14 cellular contexts compared by ENCODE assay signal in the genomic region with DNA sequence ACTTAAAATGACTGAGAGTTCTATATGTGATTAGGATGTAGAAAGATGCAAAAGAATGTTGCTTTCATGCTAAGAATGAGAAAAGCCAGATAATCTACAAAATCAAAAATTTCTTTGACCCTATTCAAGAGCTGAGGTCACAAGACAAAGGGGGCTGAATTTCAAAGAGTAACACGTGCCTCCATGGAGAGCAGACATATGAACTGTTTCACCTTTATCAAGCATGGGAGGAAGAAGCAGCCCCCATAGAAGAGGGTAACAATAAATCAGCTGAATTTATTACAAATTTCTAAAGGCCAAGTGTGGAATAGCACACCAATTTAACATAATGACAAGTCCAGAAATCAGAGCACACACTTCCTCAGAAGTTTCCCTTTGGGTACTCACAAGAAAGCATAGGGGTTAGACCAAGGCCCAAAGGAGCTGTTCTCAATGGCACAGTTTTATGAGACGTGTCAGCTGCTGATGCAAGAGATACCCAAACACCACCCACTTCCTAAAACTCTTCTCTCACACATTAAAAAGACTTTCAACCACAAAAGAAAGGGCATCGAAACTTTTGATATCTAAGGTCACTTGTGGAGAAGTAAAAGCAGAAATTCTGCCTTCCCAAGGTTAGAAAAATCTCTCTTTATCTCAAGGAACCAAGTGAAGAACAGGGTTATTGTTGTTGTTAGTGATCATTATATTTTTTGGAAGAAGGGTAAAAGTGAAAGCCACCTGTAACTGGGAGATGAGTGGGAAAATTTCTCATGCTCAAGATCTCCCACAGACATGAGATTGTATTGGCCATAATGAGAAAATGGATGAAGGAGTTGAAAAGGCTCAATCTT.
A peak's percentile ranks its signal among the peaks of the same experiment; 100 is the strongest.
DNase-seq lines count a peak whose midpoint lies in the region; ATAC-seq and TF ChIP-seq lines count a peak whose summit lies in the region.
"Had no signal": no experiment of that assay in that cellular context is flagged by ENCODE, and none has a peak within 500 bp of the region (broad histone marks: within the 10 kb centered on the region; RNA-seq: fewer than 3 reads in every experiment).

No MANE protein-coding gene starts in this region.

- peaks cover 3% of the 10 kb centered on the region for H3K4me1 ChIP-seq in mammary epithelial cell (ENCODE audit: insufficient read depth, low read length)

- H4K20me1 ChIP-seq in mammary epithelial cell (ENCODE audit: insufficient read depth, low read length), result no peaks in the 10 kb centered on the region

- H3K4me3 Mint-ChIP-seq in stimulated activated memory B cell treated with anti-CD40 and anti-IgM and Interleukin-4, amounts not matched to agents 10 μg/mL and 1 μg/mL and 100 μg/mL, for 72 hours, result no peak overlapping the region
- H3K4me3 Mint-ChIP-seq: activated naive CD4-positive, alpha-beta T cell treated with anti-CD3 and anti-CD28 coated beads, Interleukin-2, amount 50 U/mL, for 24 hours; CD4-positive, alpha-beta memory T cell; stimulated activated effector memory CD8-positive, alpha-beta T cell treated with anti-CD3 and anti-CD28 coated beads, Interleukin-12 subunit alpha, Interleukin-12 subunit beta, amount 100 ng/mL, for 72 hours; T-helper 1 cell treated with Interleukin-12 subunit alpha and Interleukin-12 subunit beta and Interleukin-4 antibody, amounts not matched to agents 30 μg/mL and 1 μg/mL, for 36 hours had no signal

- no peaks in the 10 kb centered on the region for H3K36me3 Mint-ChIP-seq in stimulated activated memory B cell treated with anti-CD40 and anti-IgM and Interleukin-4, amounts not matched to agents 10 μg/mL and 1 μg/mL and 100 μg/mL, for 72 hours
- H3K36me3 Mint-ChIP-seq: activated naive CD4-positive, alpha-beta T cell treated with anti-CD3 and anti-CD28 coated beads, Interleukin-2, amount 50 U/mL, for 24 hours; stimulated activated effector memory CD8-positive, alpha-beta T cell treated with anti-CD3 and anti-CD28 coated beads, Interleukin-12 subunit alpha, Interleukin-12 subunit beta, amount 100 ng/mL, for 72 hours had no signal

- no peak for TF ChIP-seq CTCF in mammary epithelial cell (conservative IDR thresholded peaks at IDR 0.05 in 1 of 2, IDR thresholded peaks at IDR 0.05 in 1 of 2; ENCODE audit: extremely low read depth in 1 of 2, insufficient read depth in 1 of 2, low read depth in 1 of 2, low read length in 2 of 2)

- intact Hi-C loops in mammary epithelial cell (cut with micrococcal nuclease), result no loop called here

- no peaks in the 10 kb centered on the region for H3K27me3 Mint-ChIP-seq in stimulated activated memory B cell treated with anti-CD40 and anti-IgM and Interleukin-4, amounts not matched to agents 10 μg/mL and 1 μg/mL and 100 μg/mL, for 72 hours
- H3K27me3 Mint-ChIP-seq: activated naive CD4-positive, alpha-beta T cell treated with anti-CD3 and anti-CD28 coated beads, Interleukin-2, amount 50 U/mL, for 24 hours; CD4-positive, alpha-beta memory T cell had no signal

- H3K4me3 ChIP-seq in mammary epithelial cell (replicated peaks in 1 of 3; ENCODE audit: insufficient read depth in 1 of 3, low read depth in 2 of 3, low read length in 3 of 3), result no peak overlapping the region

- 58% methylated on average over 3 of the region's 3 CpGs for WGBS in mammary epithelial cell (ENCODE audit: low coverage, missing lambda C conversion rate)

- no peak overlapping the region for H3K27ac Mint-ChIP-seq in stimulated activated memory B cell treated with anti-CD40 and anti-IgM and Interleukin-4, amounts not matched to agents 10 μg/mL and 1 μg/mL and 100 μg/mL, for 72 hours
- H3K27ac Mint-ChIP-seq: activated naive CD4-positive, alpha-beta T cell treated with anti-CD3 and anti-CD28 coated beads, Interleukin-2, amount 50 U/mL, for 24 hours; CD4-positive, alpha-beta memory T cell; stimulated activated effector memory CD8-positive, alpha-beta T cell treated with anti-CD3 and anti-CD28 coated beads, Interleukin-12 subunit alpha, Interleukin-12 subunit beta, amount 100 ng/mL, for 72 hours; T-helper 1 cell treated with Interleukin-12 subunit alpha and Interleukin-12 subunit beta and Interleukin-4 antibody, amounts not matched to agents 30 μg/mL and 1 μg/mL, for 36 hours had no signal

- BruUV-seq in mammary epithelial cell (replicated peaks; lab: Mats Ljungman, UMichigan), result no TSS peak

- no peak overlapping the region for H2AFZ ChIP-seq in mammary epithelial cell (ENCODE audit: low read depth, low read length)

- H3K79me2 ChIP-seq in mammary epithelial cell (ENCODE audit: insufficient read depth, low read length), result no peaks in the 10 kb centered on the region

- H3K9ac ChIP-seq in mammary epithelial cell (ENCODE audit: insufficient read depth, low read length), result no peak overlapping the region

- H3K27me3 ChIP-seq in mammary epithelial cell (ENCODE audit: insufficient read depth, low read length), result no peaks in the 10 kb centered on the region

- no peaks in the 10 kb centered on the region for H3K9me3 ChIP-seq in mammary epithelial cell (replicated peaks; ENCODE audit: insufficient read depth, low read length)

- H3K9me3 Mint-ChIP-seq in stimulated activated memory B cell treated with anti-CD40 and anti-IgM and Interleukin-4, amounts not matched to agents 10 μg/mL and 1 μg/mL and 100 μg/mL, for 72 hours, result no peaks in the 10 kb centered on the region
- H3K9me3 Mint-ChIP-seq: activated naive CD4-positive, alpha-beta T cell treated with anti-CD3 and anti-CD28 coated beads, Interleukin-2, amount 50 U/mL, for 24 hours had no signal

- H3K4me1 Mint-ChIP-seq in stimulated activated memory B cell treated with anti-CD40 and anti-IgM and Interleukin-4, amounts not matched to agents 10 μg/mL and 1 μg/mL and 100 μg/mL, for 72 hours, result no peaks in the 10 kb centered on the region
- H3K4me1 Mint-ChIP-seq: activated naive CD4-positive, alpha-beta T cell treated with anti-CD3 and anti-CD28 coated beads, Interleukin-2, amount 50 U/mL, for 24 hours; CD4-positive, alpha-beta memory T cell; stimulated activated effector memory CD8-positive, alpha-beta T cell treated with anti-CD3 and anti-CD28 coated beads, Interleukin-12 subunit alpha, Interleukin-12 subunit beta, amount 100 ng/mL, for 72 hours had no signal

- H3K27ac ChIP-seq in mammary epithelial cell (ENCODE audit: insufficient read depth, low read depth, low read length), result no peak overlapping the region

- H3K4me2 ChIP-seq in mammary epithelial cell (ENCODE audit: insufficient read depth, low read depth, low read length), result no peak overlapping the region

- CTCF ChIA-PET in mammary epithelial cell (lab: Charles Lee; ENCODE audit: low non-redundant PET), result no interaction called here

- H3K36me3 ChIP-seq in mammary epithelial cell (ENCODE audit: insufficient read depth, low read length), result no peaks in the 10 kb centered on the region

- in situ Hi-C loops in mammary epithelial cell (cut with MboI; ENCODE audit: low sequenced_read_pairs in 2 of 2) (no loop called here), G401 (cut with HindIII; ENCODE audit: low sequenced_read_pairs) (no loop called here)

- ATAC-seq in GM19025 (IDR thresholded peaks at IDR 0.05; ENCODE audit: low read depth, unreplicated experiment), result peak; percentile 70
- peak; percentile 72 for ATAC-seq in HG02571 (IDR thresholded peaks at IDR 0.05; ENCODE audit: unreplicated experiment)
- peak; percentile 91 for ATAC-seq in HG03378 (IDR thresholded peaks at IDR 0.05; ENCODE audit: unreplicated experiment)
- peak; percentile 69 for ATAC-seq in stimulated activated memory B cell treated with anti-CD40 and anti-IgM and Interleukin-4, amounts not matched to agents 10 μg/mL and 1 μg/mL and 100 μg/mL, for 72 hours
- ATAC-seq: stimulated activated effector memory CD8-positive, alpha-beta T cell treated with anti-CD3 and anti-CD28 coated beads, Interleukin-12 subunit alpha, Interleukin-12 subunit beta, amount 100 ng/mL, for 72 hours had no signal

- dilution Hi-C loops in mammary epithelial cell (cut with HindIII; ENCODE audit: low sequenced_read_pairs), result no loop called here

- DNase-seq in mammary epithelial cell (no peak), G401 (ENCODE audit: low spot score) (no peak), SHP77 (lab: John Stamatoyannopoulos, UW) (no peak)
- DNase-seq: activated CD4-positive, alpha-beta T cell treated with anti-CD3 and anti-CD28 coated beads, Interleukin-2, amount 50 U/mL, for 4 hours; CD4-positive, alpha-beta memory T cell; NCI-H2081 treated with DMSO at 0.1 percent for 48 hours; posterior cingulate gyrus had no signal
